In the genomic region with DNA sequence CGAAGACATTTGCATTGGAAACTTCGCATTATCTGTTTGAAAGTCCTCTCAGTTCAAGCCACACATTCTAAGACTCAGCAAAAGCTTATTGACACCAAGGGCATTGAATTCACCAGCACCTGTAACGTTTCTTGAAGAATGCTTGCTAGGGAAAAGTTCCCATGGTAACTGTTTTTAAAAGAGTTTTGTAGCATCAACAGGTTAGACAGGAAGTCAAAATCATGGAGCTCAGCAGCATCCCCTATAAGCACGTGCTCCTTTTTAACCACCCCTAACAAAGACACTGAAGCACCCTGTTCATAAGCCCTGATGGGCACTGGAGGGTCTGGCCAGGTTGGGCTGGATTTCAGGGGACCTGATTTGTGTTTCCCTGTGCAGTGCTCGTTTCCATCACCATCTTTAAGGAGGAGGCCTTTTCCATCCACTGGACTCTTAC, we compare ENCODE assay signal across 12 cellular contexts.
DNase-seq lines count a peak whose midpoint lies in the region; ATAC-seq, FAIRE-seq and TF ChIP-seq lines count a peak whose summit lies in the region.
"Had no signal": no experiment of that assay in that cellular context is flagged by ENCODE, and none has a peak within 500 bp of the region (broad histone marks: within the 10 kb centered on the region; RNA-seq: fewer than 3 reads in every experiment).

No MANE protein-coding gene starts in this region.

- no peak overlapping the region for H3K4me2 ChIP-seq in GM23248 (ENCODE audit: unreplicated experiment)

- H3K36me3 ChIP-seq in GM23248 (ENCODE audit: low read depth) (no peaks in the 10 kb centered on the region), small intestine (ENCODE audit: control insufficient read depth in 2 of 2, insufficient read depth in 2 of 2, low read length in 2 of 2) (no peaks in the 10 kb centered on the region)
- H3K36me3 ChIP-seq: SJCRH30 had no signal

- H3K4me3 ChIP-seq in GM12865 (ENCODE audit: low read depth, low read length): peak overlapping the region; percentile 62
- H3K4me3 ChIP-seq in GM23248: no peak overlapping the region
- no peak overlapping the region for H3K4me3 ChIP-seq in small intestine (ENCODE audit: low read depth in 1 of 2, low read length in 2 of 2)
- H3K4me3 ChIP-seq: SJCRH30 had no signal

- peak overlapping the region; percentile 39 for H3K27ac Mint-ChIP-seq in activated T-helper 2 cell treated with anti-CD3 and anti-CD28 coated beads, Interferon-gamma antibody, Interleukin-2, Interleukin-4, amounts not matched to agents 10 μg/mL and 5 μg/mL and 100 μg/mL, durations not matched to agents 14 hours and 24 hours and 36 hours
- peak overlapping the region; percentile 92 to 97 for H3K27ac Mint-ChIP-seq in natural killer cell

- H3K9me3 ChIP-seq in GM23248 (ENCODE audit: low read depth): no peaks in the 10 kb centered on the region
- no peaks in the 10 kb centered on the region for H3K9me3 ChIP-seq in small intestine (ENCODE audit: control insufficient read depth, low read depth)
- H3K9me3 ChIP-seq: SJCRH30 had no signal

- H3K9me3 Mint-ChIP-seq in activated T-helper 2 cell treated with anti-CD3 and anti-CD28 coated beads, Interferon-gamma antibody, Interleukin-2, Interleukin-4, amounts not matched to agents 10 μg/mL and 5 μg/mL and 100 μg/mL, durations not matched to agents 14 hours and 24 hours and 36 hours: no peaks in the 10 kb centered on the region
- H3K9me3 Mint-ChIP-seq in natural killer cell: peaks cover 0 to 4% of the 10 kb centered on the region in 2 donors
- H3K9me3 Mint-ChIP-seq: CD14-positive monocyte; stimulated activated naive CD8-positive, alpha-beta T cell treated with anti-CD3 and anti-CD28 coated beads, Interleukin-15, Interleukin-2, amounts not matched to agents 100 ng/mL and 50 ng/mL, for 24 hours had no signal

- no peaks in the 10 kb centered on the region for H3K27me3 Mint-ChIP-seq in activated T-helper 2 cell treated with anti-CD3 and anti-CD28 coated beads, Interferon-gamma antibody, Interleukin-2, Interleukin-4, amounts not matched to agents 10 μg/mL and 5 μg/mL and 100 μg/mL, durations not matched to agents 14 hours and 24 hours and 36 hours (ENCODE audit: low read depth)
- H3K27me3 Mint-ChIP-seq in natural killer cell (ENCODE audit: low read depth in 2 of 2): no peaks in the 10 kb centered on the region
- H3K27me3 Mint-ChIP-seq: stimulated activated naive CD8-positive, alpha-beta T cell treated with anti-CD3 and anti-CD28 coated beads, Interleukin-15, Interleukin-2, amounts not matched to agents 100 ng/mL and 50 ng/mL, for 24 hours had no signal

- no peaks in the 10 kb centered on the region for H3K79me2 ChIP-seq in GM23248 (ENCODE audit: insufficient read depth)

- H2AFZ ChIP-seq in GM23248: no peak overlapping the region

- ATAC-seq in GM21723 (IDR thresholded peaks at IDR 0.05; ENCODE audit: unreplicated experiment) (peak; percentile 22), natural killer cell (no peak)

- H3K27me3 ChIP-seq in GM23248 (replicated peaks; ENCODE audit: insufficient read depth): no peaks in the 10 kb centered on the region
- H3K27me3 ChIP-seq in small intestine (ENCODE audit: control insufficient read depth in 2 of 2, insufficient read depth in 2 of 2, low read length in 2 of 2): no peaks in the 10 kb centered on the region
- H3K27me3 ChIP-seq: SJCRH30 had no signal

- 82 to 84% methylated on average over 5 of the region's 5 CpGs for WGBS in GM23248 (ENCODE audit: low coverage in 1 of 2, low lambda C conversion rate in 2 of 2, missing lambda C conversion rate in 2 of 2), 2 experiments
- WGBS in small intestine, 3 donors: 87 to 89% (median 88%) methylated on average over 5 of the region's 5 CpGs

- no peak for TF ChIP-seq CTCF in GM12865 (IDR thresholded peaks at IDR 0.05; ENCODE audit: insufficient read depth, low read depth, low read length, missing control alignments)
- TF ChIP-seq CTCF in natural killer cell (IDR thresholded peaks at IDR 0.05): no peak

- no peaks in the 10 kb centered on the region for H3K9me2 ChIP-seq in GM23248 (ENCODE audit: insufficient read depth)

- intact Hi-C loops in activated T-helper 2 cell treated with anti-CD3 and anti-CD28 coated beads, Interferon-gamma antibody, Interleukin-2, Interleukin-4, amounts not matched to agents 10 μg/mL and 5 μg/mL and 100 μg/mL, durations not matched to agents 14 hours and 24 hours and 36 hours (cut with micrococcal nuclease): no loop called here
- intact Hi-C loops in natural killer cell (cut with micrococcal nuclease): loop anchor here (2.0 to 5.0 kb wide), 4 partner anchors 71 to 357 kb away; no protein-coding TSS in a partner anchor

- FAIRE-seq in small intestine (lab: Jason Lieb, UNC): no peak

- H3K27ac ChIP-seq in GM23248 (no peak overlapping the region), small intestine (ENCODE audit: low read depth in 1 of 2, low read length in 1 of 2) (peak overlapping the region in 1 of 2 donors; percentile 33)
- H3K27ac ChIP-seq: SJCRH30 had no signal

- H3K4me1 Mint-ChIP-seq in activated T-helper 2 cell treated with anti-CD3 and anti-CD28 coated beads, Interferon-gamma antibody, Interleukin-2, Interleukin-4, amounts not matched to agents 10 μg/mL and 5 μg/mL and 100 μg/mL, durations not matched to agents 14 hours and 24 hours and 36 hours (ENCODE audit: low read depth): peaks cover 42% of the 10 kb centered on the region
- peaks cover 91 to 92% of the 10 kb centered on the region in 2 donors for H3K4me1 Mint-ChIP-seq in natural killer cell

- peaks cover 33% of the 10 kb centered on the region for H3F3A ChIP-seq in GM23248 (ENCODE audit: insufficient read depth)

- peaks cover 78% of the 10 kb centered on the region for H3K36me3 Mint-ChIP-seq in activated T-helper 2 cell treated with anti-CD3 and anti-CD28 coated beads, Interferon-gamma antibody, Interleukin-2, Interleukin-4, amounts not matched to agents 10 μg/mL and 5 μg/mL and 100 μg/mL, durations not matched to agents 14 hours and 24 hours and 36 hours (ENCODE audit: low read depth)
- H3K36me3 Mint-ChIP-seq in natural killer cell: no peaks in the 10 kb centered on the region

- in situ Hi-C loops in GM23248 (cut with MboI): no loop called here

- H3K4me3 Mint-ChIP-seq in activated T-helper 2 cell treated with anti-CD3 and anti-CD28 coated beads, Interferon-gamma antibody, Interleukin-2, Interleukin-4, amounts not matched to agents 10 μg/mL and 5 μg/mL and 100 μg/mL, durations not matched to agents 14 hours and 24 hours and 36 hours (ENCODE audit: low read depth): no peak overlapping the region
- H3K4me3 Mint-ChIP-seq in natural killer cell: peak overlapping the region; percentile 85
- H3K4me3 Mint-ChIP-seq: stimulated activated naive CD8-positive, alpha-beta T cell treated with anti-CD3 and anti-CD28 coated beads, Interleukin-15, Interleukin-2, amounts not matched to agents 100 ng/mL and 50 ng/mL, for 24 hours had no signal

- DNase-seq in GM12865 (ENCODE audit: low read depth): peak; percentile 80
- no peak for DNase-seq in activated T-helper 2 cell treated with anti-CD3 and anti-CD28 coated beads, Interferon-gamma antibody, Interleukin-2, Interleukin-4, amounts not matched to agents 10 μg/mL and 5 μg/mL and 100 μg/mL, durations not matched to agents 14 hours and 24 hours and 36 hours (ENCODE audit: low spot score)
- DNase-seq in natural killer cell: no peak
- no peak for DNase-seq in activated gamma-delta T cell treated with Interleukin-2 at 50 U/mL for 16 hours
- DNase-seq in hippocampal formation (lab: John Stamatoyannopoulos, UW): no peak
- DNase-seq in GM23248: no peak
- DNase-seq in small intestine: no peak
- DNase-seq: NCI-H1436 treated with DMSO at 0.1 percent for 48 hours, SJCRH30 had no signal

- H3K9ac ChIP-seq in GM23248: no peak overlapping the region

- H4K20me1 ChIP-seq in GM23248 (ENCODE audit: insufficient read depth): no peaks in the 10 kb centered on the region

- H3K4me1 ChIP-seq in GM23248 (ENCODE audit: insufficient read depth) (peaks cover 44% of the 10 kb centered on the region), small intestine (ENCODE audit: control insufficient read depth in 2 of 2, insufficient read depth in 1 of 2, low read depth in 1 of 2, low read length in 1 of 2) (peaks cover 0 to 18% of the 10 kb centered on the region in 2 donors)
